22 cellular contexts compared by ENCODE assay signal in the genomic region with DNA sequence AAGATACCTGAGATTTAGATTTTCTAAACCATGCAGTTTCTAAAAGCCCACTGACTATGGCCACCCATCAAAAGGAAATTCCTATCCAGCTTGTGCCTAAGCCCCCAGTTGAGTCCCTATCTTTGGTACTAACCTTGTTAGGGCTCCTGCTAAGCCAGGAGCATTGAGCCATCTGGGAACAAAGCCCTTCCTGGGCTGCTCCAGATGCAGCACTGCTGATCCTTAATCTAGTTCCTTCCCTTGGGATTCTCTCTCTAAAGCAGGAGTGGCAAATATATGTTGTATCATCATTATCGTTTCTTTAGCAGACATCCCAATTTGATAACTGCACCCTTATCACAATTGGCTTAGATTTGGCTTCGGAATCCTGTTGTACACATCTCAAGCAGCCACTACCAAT.
"Had no signal": no experiment of that assay in that cellular context is flagged by ENCODE, and none has a peak within 500 bp of the region (broad histone marks: within the 10 kb centered on the region; RNA-seq: fewer than 3 reads in every experiment).

No MANE protein-coding gene starts in this region.

- H3K4me1 ChIP-seq: parathyroid adenoma, testis had no signal

- DNase-seq: activated CD4-positive, alpha-beta T cell treated with anti-CD3 and anti-CD28 coated beads for 48 hours; activated CD4-positive, CD25-positive, alpha-beta regulatory T cell; activated CD8-positive, alpha-beta T cell treated with anti-CD3 and anti-CD28 coated beads for 36 hours; activated naive CD4-positive, alpha-beta T cell treated with anti-CD3 and anti-CD28 coated beads, Interleukin-2, amount 10 ng/mL, durations not matched to agents 7 days and 5 days; activated naive CD8-positive, alpha-beta T cell treated with anti-CD3 and anti-CD28 coated beads, Interleukin-2, amount 50 U/mL, for 24 hours; activated T-cell treated with anti-CD3 and anti-CD28 coated beads, Interleukin-2, amount 50 U/mL, for 1 hour; anterior cingulate cortex; cerebellar nuclear complex; cortex of kidney; heart right ventricle; mesenchymal stem cell; naive thymus-derived CD4-positive, alpha-beta T cell; right lobe of liver; small intestine; stimulated activated CD4-positive, alpha-beta T cell treated with anti-CD3 and anti-CD28 coated beads, Interleukin-4, amount 100 ng/mL, for 1 hour; stomach; T-helper 9 cell; testis; upper lobe of right lung had no signal

- H3K27me3 ChIP-seq: gastroesophageal sphincter, heart right ventricle, right lobe of liver, stomach, testis, upper lobe of right lung had no signal

- H3K9me3 Mint-ChIP-seq: activated CD8-positive, alpha-beta T cell treated with anti-CD3 and anti-CD28 coated beads for 36 hours; activated naive CD4-positive, alpha-beta T cell treated with anti-CD3 and anti-CD28 coated beads, Interleukin-2, amount 10 ng/mL, durations not matched to agents 7 days and 5 days; activated naive CD8-positive, alpha-beta T cell treated with anti-CD3 and anti-CD28 coated beads, Interleukin-2, amount 50 U/mL, for 24 hours; naive thymus-derived CD4-positive, alpha-beta T cell had no signal

- H3K4me3 ChIP-seq: gastroesophageal sphincter, heart right ventricle, right lobe of liver, stomach, testis, upper lobe of right lung had no signal

- H3K4me1 Mint-ChIP-seq: activated naive CD8-positive, alpha-beta T cell treated with anti-CD3 and anti-CD28 coated beads, Interleukin-2, amount 50 U/mL, for 24 hours had no signal

- H3K27ac ChIP-seq: parathyroid adenoma, right lobe of liver, stomach, testis, upper lobe of right lung had no signal

- H3K27ac Mint-ChIP-seq: activated CD8-positive, alpha-beta T cell treated with anti-CD3 and anti-CD28 coated beads for 36 hours; activated naive CD4-positive, alpha-beta T cell treated with anti-CD3 and anti-CD28 coated beads, Interleukin-2, amount 10 ng/mL, durations not matched to agents 7 days and 5 days; activated naive CD8-positive, alpha-beta T cell treated with anti-CD3 and anti-CD28 coated beads, Interleukin-2, amount 50 U/mL, for 24 hours; naive thymus-derived CD4-positive, alpha-beta T cell had no signal

- H2AFZ ChIP-seq: parathyroid adenoma had no signal

- H3K36me3 ChIP-seq: upper lobe of right lung had no signal

- ATAC-seq: activated CD8-positive, alpha-beta T cell treated with anti-CD3 and anti-CD28 coated beads for 36 hours; activated naive CD8-positive, alpha-beta T cell treated with anti-CD3 and anti-CD28 coated beads, Interleukin-2, amount 50 U/mL, for 24 hours; esophagus mucosa; gastroesophageal sphincter; naive thymus-derived CD4-positive, alpha-beta T cell; right lobe of liver; upper lobe of right lung had no signal

- H3K4me3 Mint-ChIP-seq: activated CD8-positive, alpha-beta T cell treated with anti-CD3 and anti-CD28 coated beads for 36 hours; activated naive CD4-positive, alpha-beta T cell treated with anti-CD3 and anti-CD28 coated beads, Interleukin-2, amount 10 ng/mL, durations not matched to agents 7 days and 5 days; activated naive CD8-positive, alpha-beta T cell treated with anti-CD3 and anti-CD28 coated beads, Interleukin-2, amount 50 U/mL, for 24 hours; naive thymus-derived CD4-positive, alpha-beta T cell had no signal

- H3K27me3 Mint-ChIP-seq: activated CD8-positive, alpha-beta T cell treated with anti-CD3 and anti-CD28 coated beads for 36 hours; activated naive CD8-positive, alpha-beta T cell treated with anti-CD3 and anti-CD28 coated beads, Interleukin-2, amount 50 U/mL, for 24 hours had no signal

- H3K36me3 Mint-ChIP-seq: activated naive CD4-positive, alpha-beta T cell treated with anti-CD3 and anti-CD28 coated beads, Interleukin-2, amount 10 ng/mL, durations not matched to agents 7 days and 5 days; naive thymus-derived CD4-positive, alpha-beta T cell had no signal

- H3K79me2 ChIP-seq: parathyroid adenoma had no signal
